Comparison of ENCODE assay signal across 10 cellular contexts in the genomic region with DNA sequence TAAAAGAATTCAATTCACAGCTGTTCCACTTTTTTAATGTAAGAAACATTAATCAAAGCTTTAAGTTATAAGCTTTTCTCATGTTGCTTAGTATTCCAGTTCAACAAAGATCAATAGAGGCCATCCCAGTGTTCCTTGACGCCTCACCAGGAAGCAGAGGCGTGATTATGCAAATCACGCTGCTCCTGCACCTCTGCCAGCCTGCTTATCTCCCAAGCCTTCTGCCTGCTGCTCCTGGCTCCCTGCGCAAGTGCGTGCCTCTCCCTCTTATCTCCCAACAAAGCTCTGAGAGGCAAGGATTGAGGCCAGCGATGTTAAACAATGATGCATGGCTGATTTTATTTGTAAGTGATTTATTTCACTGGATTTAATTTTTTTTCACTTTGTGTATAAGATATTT. TPM values are rescaled to one million over a fixed set of nuclear protein-coding genes. Genes with fewer than 3 reads are reported as not detected.
DNase-seq lines count a peak whose midpoint lies in the region; ATAC-seq and TF ChIP-seq lines count a peak whose summit lies in the region.
"Had no signal": no experiment of that assay in that cellular context is flagged by ENCODE, and none has a peak within 500 bp of the region (broad histone marks: within the 10 kb centered on the region; RNA-seq: fewer than 3 reads in every experiment).

No MANE protein-coding gene starts in this region.

- in situ Hi-C loops in gastrocnemius medialis (cut with MboI; ENCODE audit: low sequenced_read_pairs in 4 of 4), result no loop called here

- H3K4me3 Mint-ChIP-seq in naive thymus-derived CD8-positive, alpha-beta T cell, result no peak overlapping the region
- H3K4me3 Mint-ChIP-seq: dendritic cell treated with granulocyte-macrophage colony-stimulating factor and Interleukin-4, amounts not matched to agents 40 ng/mL and 50 ng/mL, for 4 days; IgD-negative memory B cell had no signal

- H3K27ac Mint-ChIP-seq in naive thymus-derived CD8-positive, alpha-beta T cell, result peak overlapping the region in 1 of 10 donors; percentile 66
- H3K27ac Mint-ChIP-seq: dendritic cell treated with granulocyte-macrophage colony-stimulating factor and Interleukin-4, amounts not matched to agents 40 ng/mL and 50 ng/mL, for 4 days; IgD-negative memory B cell had no signal

- peaks cover 0 to 2% (median 0%) of the 10 kb centered on the region in 4 donors for H3K4me1 Mint-ChIP-seq in naive thymus-derived CD8-positive, alpha-beta T cell

- no peaks in the 10 kb centered on the region for H3K36me3 ChIP-seq in body of pancreas (replicated peaks in 1 of 2; ENCODE audit: insufficient read depth in 1 of 2, low read depth in 2 of 2)
- H3K36me3 ChIP-seq in gastrocnemius medialis, result peaks cover 0 to 10% of the 10 kb centered on the region in 2 donors

- POLR2A ChIA-PET in naive thymus-derived CD8-positive, alpha-beta T cell (lab: Charles Lee), result no interaction called here

- WGBS in body of pancreas, 2 donors, result 3 to 17% methylated on average over 6 of the region's 6 CpGs

- no peaks in the 10 kb centered on the region for H3K27me3 Mint-ChIP-seq in naive thymus-derived CD8-positive, alpha-beta T cell
- H3K27me3 Mint-ChIP-seq: dendritic cell treated with granulocyte-macrophage colony-stimulating factor and Interleukin-4, amounts not matched to agents 40 ng/mL and 50 ng/mL, for 4 days; IgD-negative memory B cell had no signal

- DNase-seq in DMS79 treated with DMSO at 0.1 percent for 48 hours (lab: John Stamatoyannopoulos, UW) (peak; percentile 48), NCI-H2171 treated with DMSO at 0.1 percent for 48 hours (lab: John Stamatoyannopoulos, UW) (peak; percentile 98), body of pancreas (peak; percentile 48 to 73 (median 64)), medulla oblongata (ENCODE audit: extremely low spot score) (peak; percentile 49), gastrocnemius medialis (no peak), AG08396 (ENCODE audit: low spot score) (no peak)
- no peak for DNase-seq in activated CD4-positive, alpha-beta T cell treated with anti-CD3 and anti-CD28 coated beads, Interleukin-2, amount 50 U/mL, for 4 hours
- DNase-seq in naive thymus-derived CD8-positive, alpha-beta T cell, result no peak

- no peak overlapping the region for H3K4me3 ChIP-seq in body of pancreas
- no peak overlapping the region for H3K4me3 ChIP-seq in gastrocnemius medialis

- intact Hi-C loops in body of pancreas (cut with DNase I) (no loop called here), gastrocnemius medialis (cut with DNase I; ENCODE audit: low total_unique reads) (no loop called here)

- peaks cover 0 to 48% (median 10%) of the 10 kb centered on the region in 3 donors for H3K36me3 Mint-ChIP-seq in naive thymus-derived CD8-positive, alpha-beta T cell

- no peaks in the 10 kb centered on the region for H3K9me3 Mint-ChIP-seq in naive thymus-derived CD8-positive, alpha-beta T cell
- H3K9me3 Mint-ChIP-seq: dendritic cell treated with granulocyte-macrophage colony-stimulating factor and Interleukin-4, amounts not matched to agents 40 ng/mL and 50 ng/mL, for 4 days; IgD-negative memory B cell had no signal

- TF ChIP-seq POLR2A in body of pancreas (IDR thresholded peaks at IDR 0.05) (peak in 1 of 3 donors; percentile 15), gastrocnemius medialis (IDR thresholded peaks at IDR 0.05) (no peak)

- ATAC-seq in body of pancreas (peak; percentile 88), gastrocnemius medialis (no peak)
- no peak for ATAC-seq in naive thymus-derived CD8-positive, alpha-beta T cell

- H3K9me3 ChIP-seq in body of pancreas (no peaks in the 10 kb centered on the region), gastrocnemius medialis (no peaks in the 10 kb centered on the region)

- H3K4me1 ChIP-seq in body of pancreas (peaks cover 7% of the 10 kb centered on the region), gastrocnemius medialis (peaks cover 0 to 8% of the 10 kb centered on the region in 2 donors)

- H3K27me3 ChIP-seq in body of pancreas (no peaks in the 10 kb centered on the region), gastrocnemius medialis (no peaks in the 10 kb centered on the region)

- peak overlapping the region in 1 of 4 donors; percentile 9 for H3K27ac ChIP-seq in body of pancreas
- no peak overlapping the region for H3K27ac ChIP-seq in gastrocnemius medialis

- TF ChIP-seq CTCF in body of pancreas (IDR thresholded peaks at IDR 0.05) (no peak), gastrocnemius medialis (IDR thresholded peaks at IDR 0.05 in 4 of 5, conservative IDR thresholded peaks at IDR 0.05 in 1 of 5) (no peak)

RNA-seq across cellular contexts. Expression of gene INSM1, which starts 42.8 kb away (rescaled TPM):
- 1 to 10 TPM; 3.4 to 4.3 TPM for total RNA-seq in body of pancreas
- total RNA-seq in gastrocnemius medialis, result not detected
- not detected for total RNA-seq in naive thymus-derived CD8-positive, alpha-beta T cell
- polyA plus RNA-seq in naive thymus-derived CD8-positive, alpha-beta T cell, result not detected
- polyA plus RNA-seq: IgD-negative memory B cell had no signal

Comparison
In these comparisons a context has a peak if more than half of its experiments do, and no peak if none do; other contexts are left out.
1. DNase-seq: peak in DMS79 treated with DMSO at 0.1 percent for 48 hours (single experiment), NCI-H2171 treated with DMSO at 0.1 percent for 48 hours (single experiment), body of pancreas (4 of 4) and medulla oblongata (single experiment); none in gastrocnemius medialis (0 of 2), activated CD4-positive, alpha-beta T cell treated with anti-CD3 and anti-CD28 coated beads, Interleukin-2, amount 50 U/mL, for 4 hours (0 of 2), naive thymus-derived CD8-positive, alpha-beta T cell (0 of 10) and AG08396 (single experiment).
2. RNA of gene INSM1, which starts 42.8 kb away (total RNA-seq): 3.4 to 4.3 TPM in body of pancreas; not detected in gastrocnemius medialis and not detected in naive thymus-derived CD8-positive, alpha-beta T cell; every median in the first group is over 4 times any median in the second.